In the genomic region with DNA sequence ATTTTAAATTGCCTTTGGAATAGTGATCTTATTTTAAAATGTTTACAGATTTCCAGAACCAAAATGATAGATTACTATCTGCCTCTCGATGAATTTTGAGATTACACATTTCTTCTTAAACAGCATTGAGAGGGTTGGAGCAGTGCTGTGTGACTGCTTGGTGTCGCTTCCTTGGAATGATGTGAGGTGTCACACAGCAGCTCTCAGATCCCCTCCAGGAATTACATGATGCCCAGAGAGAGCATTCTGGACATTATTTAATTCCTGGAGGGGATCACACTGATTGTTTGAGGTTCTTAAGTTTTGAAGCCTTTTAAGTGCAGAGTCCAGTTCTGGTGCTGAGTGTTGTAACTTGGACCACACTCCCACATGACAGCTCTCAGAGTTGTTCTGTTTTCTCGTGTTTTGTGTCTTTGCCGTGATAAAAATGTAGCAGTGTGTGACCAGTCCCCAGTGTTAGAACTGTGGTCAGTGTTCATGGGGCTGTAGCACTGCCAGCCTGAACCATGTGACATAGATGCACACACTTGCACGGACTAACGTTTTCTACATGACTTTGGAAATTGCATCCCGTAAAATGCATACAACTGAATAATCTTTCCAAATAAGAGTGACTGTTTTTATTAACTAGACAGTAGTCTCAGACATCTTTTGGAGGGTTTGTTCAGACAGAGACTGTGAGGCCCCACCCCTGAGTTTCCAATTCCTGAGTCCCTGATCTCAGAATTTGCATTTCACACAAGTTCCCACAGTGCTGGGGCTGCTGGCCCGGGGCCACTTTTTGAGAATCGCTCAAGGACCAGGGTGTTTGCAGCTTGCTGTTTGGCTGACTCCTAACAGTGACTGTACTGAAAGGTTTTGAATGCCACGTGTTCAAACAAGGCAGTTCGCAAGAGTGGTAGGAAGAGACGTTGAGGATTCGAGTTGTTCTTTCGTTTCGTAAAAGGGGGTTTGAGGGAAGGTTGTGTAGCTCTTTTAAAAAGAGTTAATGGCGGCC, we compare ENCODE assay signal across 9 cellular contexts. TPM values are rescaled to one million over a fixed set of nuclear protein-coding genes. Genes with fewer than 3 reads are reported as not detected.
A peak's percentile ranks its signal among the peaks of the same experiment; 100 is the strongest.
DNase-seq lines count a peak whose midpoint lies in the region; ATAC-seq, FAIRE-seq and TF ChIP-seq lines count a peak whose summit lies in the region.
"Had no signal": no experiment of that assay in that cellular context is flagged by ENCODE, and none has a peak within 500 bp of the region (broad histone marks: within the 10 kb centered on the region; RNA-seq: fewer than 3 reads in every experiment).

No MANE protein-coding gene starts in this region.

- H3K9ac ChIP-seq in endodermal cell (ENCODE audit: extremely low read depth, low read length, poor library complexity, severe bottlenecking) (no peak overlapping the region), MM.1S (ENCODE audit: low read length) (no peak overlapping the region)

- intact Hi-C loops in sciatic nerve (cut with DNase I): no loop called here

- H3K27ac ChIP-seq in endodermal cell (ENCODE audit: low read depth, low read length) (peak overlapping the region; percentile 36), MM.1S (ENCODE audit: low read length) (no peak overlapping the region)

- no peaks in the 10 kb centered on the region for H3K9me3 ChIP-seq in endodermal cell (ENCODE audit: control insufficient read depth, low read length)
- no peaks in the 10 kb centered on the region for H3K9me3 ChIP-seq in MM.1S (replicated peaks; ENCODE audit: insufficient read depth, low read length)
- no peaks in the 10 kb centered on the region for H3K9me3 ChIP-seq in MG63

- H3K27me3 ChIP-seq in endodermal cell (ENCODE audit: control insufficient read depth, insufficient read depth, low read length, poor library complexity, severe bottlenecking) (no peaks in the 10 kb centered on the region), MM.1S (replicated peaks; ENCODE audit: insufficient read depth, low read length) (no peaks in the 10 kb centered on the region), MG63 (no peaks in the 10 kb centered on the region)

- H3K36me3 Mint-ChIP-seq in endodermal cell (ENCODE audit: low read depth): peaks cover 60% of the 10 kb centered on the region

- H3K9me2 ChIP-seq in MM.1S (replicated peaks; ENCODE audit: insufficient read depth, low read length): no peaks in the 10 kb centered on the region

- no peaks in the 10 kb centered on the region for H3K4me1 ChIP-seq in endodermal cell (ENCODE audit: control insufficient read depth, insufficient read depth, low read length)
- no peaks in the 10 kb centered on the region for H3K4me1 ChIP-seq in MM.1S (ENCODE audit: low read length)

- H3K4me3 ChIP-seq in endodermal cell (ENCODE audit: low read length) (no peak overlapping the region), MM.1S (ENCODE audit: low read length) (no peak overlapping the region), MG63 (no peak overlapping the region)

- WGBS in endodermal cell (ENCODE audit: insufficient coverage in 1 of 2, insufficient read length in 1 of 2), 2 experiments: 92 to 94% methylated on average over 15 to 16 of the region's 16 CpGs

- DNase-seq in GM18507 (ENCODE audit: extremely low spot score, insufficient read length, low read depth) (peak; percentile 65), endodermal cell (no peak), sciatic nerve (ENCODE audit: low spot score) (no peak), NCI-H226 (no peak), MM.1S (no peak), MG63 (no peak)
- DNase-seq in stimulated activated CD8-positive, alpha-beta memory T cell treated with anti-CD3 and anti-CD28 coated beads, Interleukin-4, amount 100 ng/mL, for 48 hours: no peak
- DNase-seq: NCI-H82 had no signal

- no peak overlapping the region for H3K4me3 Mint-ChIP-seq in endodermal cell

- H3K36me3 ChIP-seq in endodermal cell (ENCODE audit: control insufficient read depth, insufficient read depth, low read length) (peaks cover 89% of the 10 kb centered on the region), MM.1S (replicated peaks; ENCODE audit: insufficient read depth, low read length) (no peaks in the 10 kb centered on the region), MG63 (peaks cover 22% of the 10 kb centered on the region)

- no peak overlapping the region for H3K4me2 ChIP-seq in MM.1S (ENCODE audit: low read depth, low read length)

- peak overlapping the region; percentile 30 for H3K27ac Mint-ChIP-seq in endodermal cell

- no peak for TF ChIP-seq CTCF in endodermal cell (conservative IDR thresholded peaks at IDR 0.05)
- TF ChIP-seq CTCF in MM.1S (IDR thresholded peaks at IDR 0.05; ENCODE audit: low read length): no peak

- H3K79me2 ChIP-seq in MM.1S (ENCODE audit: low read length): no peaks in the 10 kb centered on the region

- no peaks in the 10 kb centered on the region for H3K27me3 Mint-ChIP-seq in endodermal cell (ENCODE audit: insufficient read depth)

- peak; percentile 93 for FAIRE-seq in GM18507 (lab: Jason Lieb, UNC)

- no peak overlapping the region for H2AFZ ChIP-seq in MM.1S (ENCODE audit: low read length)

- no peaks in the 10 kb centered on the region for H4K20me1 ChIP-seq in MM.1S (ENCODE audit: insufficient read depth, low read length)

- H3K9me3 Mint-ChIP-seq in endodermal cell: no peaks in the 10 kb centered on the region

- H3K4me1 Mint-ChIP-seq in endodermal cell: no peaks in the 10 kb centered on the region

- H3F3A ChIP-seq in MM.1S (ENCODE audit: insufficient read depth, low read length): no peaks in the 10 kb centered on the region

- ATAC-seq in HG02840 (IDR thresholded peaks at IDR 0.05; ENCODE audit: low FRiP score, unreplicated experiment) (peak; percentile 45), sciatic nerve (peak; percentile 53)

RNA-seq across cellular contexts. Expression of gene XRCC3, which starts 26.0 kb away (rescaled TPM):
- 10 to 100 TPM; 39.2 to 42.6 TPM for total RNA-seq in endodermal cell
- 22.5 TPM for polyA plus RNA-seq in endodermal cell (2013, experiment 1 of 2)
- 24.3 TPM for polyA plus RNA-seq in endodermal cell (2013, experiment 2 of 2)
- 4.6 TPM for total RNA-seq in sciatic nerve
- 31.5 and 58.1 TPM in 2 replicates for total RNA-seq in MG63 (2014; rRNA removed; shearing (Covaris generic); ENCODE audit: low replicate concordance)

RNA-seq across cellular contexts. Expression of gene ZFYVE21, which starts 26.4 kb away (rescaled TPM):
- total RNA-seq in endodermal cell: 10 to 100 TPM; 42.5 to 55.6 TPM
- 42.1 TPM for polyA plus RNA-seq in endodermal cell (2013, experiment 1 of 2)
- 40.3 TPM for polyA plus RNA-seq in endodermal cell (2013, experiment 2 of 2)
- 86.6 TPM for total RNA-seq in sciatic nerve
- total RNA-seq in MG63 (2014; rRNA removed; shearing (Covaris generic); ENCODE audit: low replicate concordance): 23.6 and 30.1 TPM in 2 replicates
